ENCODE assay signal across 31 cellular contexts in genomic region chr9:86876797-86877196, GRCh38.
"Had no signal": no experiment of that assay in that cellular context is flagged by ENCODE, and none has a peak within 500 bp of the region (broad histone marks: within the 10 kb centered on the region; RNA-seq: fewer than 3 reads in every experiment).

No MANE protein-coding gene starts in this region.

- H3K36me3 ChIP-seq: Peyer's patch had no signal

- H3K27ac ChIP-seq: Peyer's patch, VCaP had no signal

- H3K4me1 ChIP-seq: Peyer's patch had no signal

- DNase-seq: activated B cell treated with CpG ODN at 0.5 μM for 24 hours; activated CD4-positive, alpha-beta memory T cell treated with anti-CD3 and anti-CD28 coated beads for 36 hours; activated CD4-positive, alpha-beta T cell treated with anti-CD3 and anti-CD28 coated beads for 4 hours; activated CD4-positive, alpha-beta T cell treated with anti-CD3 and anti-CD28 coated beads, Interleukin-2, amount 50 U/mL, for 1 hour; activated CD4-positive, CD25-positive, alpha-beta regulatory T cell treated with anti-CD3 and anti-CD28 coated beads, Interleukin-2, amount 50 U/mL, for 72 hours; activated CD8-positive, alpha-beta memory T cell treated with anti-CD3 and anti-CD28 coated beads, Interleukin-2, amount 50 U/mL, for 4 hours; activated gamma-delta T cell treated with Interleukin-2 at 50 U/mL for 16 hours; activated naive CD4-positive, alpha-beta T cell treated with anti-CD3 and anti-CD28 coated beads for 36 hours; activated T-cell treated with anti-CD3 and anti-CD28 coated beads for 4 hours; activated T-cell treated with anti-CD3 and anti-CD28 coated beads, Interleukin-2, amount 50 U/mL, for 4 hours; anterior cingulate cortex; caudate nucleus; cerebellar nuclear complex; NCI-H1092 treated with DMSO at 0.1 percent for 48 hours; NCI-H1436; NCI-H1694; NCI-H1930; NCI-H2081 treated with DMSO at 0.1 percent for 48 hours; NCI-H2171; NCI-H510A; NCI-H69; NK-92 treated with Interleukin-12 subunit alpha and Interleukin-12 subunit beta, amount 100 ng/mL, for 24 hours; PC-3; Peyer's patch; RPMI8226; SW 1271; T-helper 1 cell; T-helper 2 cell; T-helper 9 cell had no signal

- H3K4me3 ChIP-seq: K562, Peyer's patch had no signal

- H3K9me3 ChIP-seq: Peyer's patch had no signal
